1 cellular context compared by ENCODE assay signal in the genomic region with DNA sequence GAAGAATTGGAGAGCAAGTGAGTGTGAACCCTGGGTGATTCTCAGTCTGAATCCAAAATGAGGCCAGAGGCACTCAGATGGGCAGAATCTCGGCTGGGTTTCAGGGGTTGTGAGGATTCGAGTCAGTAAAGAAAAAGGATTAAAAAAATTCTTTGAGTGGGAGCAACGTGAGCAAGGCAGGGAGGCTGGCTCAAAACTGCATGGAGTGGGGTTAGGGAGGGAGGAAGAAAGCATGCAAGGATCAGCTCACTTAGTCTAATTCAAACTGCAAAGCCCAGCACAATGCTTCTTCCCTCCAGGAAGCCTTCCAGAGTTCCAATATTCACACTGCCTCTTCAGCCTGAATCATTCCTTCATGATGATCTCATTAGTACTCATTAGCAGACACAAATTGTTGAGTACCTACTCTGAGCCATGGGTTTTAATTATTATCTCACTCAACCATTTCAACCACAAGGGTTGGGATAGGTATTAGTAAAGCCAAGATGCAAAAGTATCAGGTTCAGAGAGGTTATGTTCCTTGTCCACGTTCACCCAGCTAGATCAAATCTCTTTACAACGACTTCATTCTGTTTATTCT.
TF ChIP-seq lines count a peak whose summit lies in the region.

No MANE protein-coding gene starts in this region.

TF ChIP-seq in H1, 55 proteins besides CTCF, POLR2A, EP300 and RAD21:
- TF ChIP-seq CBX5 (IDR thresholded peaks at IDR 0.05; ENCODE audit: low read depth, low read length) (no peak), TAF1 (IDR thresholded peaks at IDR 0.05; ENCODE audit: low read depth, low read length) (no peak), HDAC2 (IDR thresholded peaks at IDR 0.05; ENCODE audit: borderline replicate concordance in 1 of 2, low read depth in 2 of 2, low read length in 2 of 2) (no peak), RFX5 (IDR thresholded peaks at IDR 0.05; ENCODE audit: borderline replicate concordance, low read depth, low read length) (no peak), NRF1 (IDR thresholded peaks at IDR 0.05; ENCODE audit: low read depth, low read length) (no peak), JUND (IDR thresholded peaks at IDR 0.05; ENCODE audit: low read length) (no peak), BRCA1 (IDR thresholded peaks at IDR 0.05; ENCODE audit: low read depth, low read length) (no peak)
- TF ChIP-seq, protein P1, sequence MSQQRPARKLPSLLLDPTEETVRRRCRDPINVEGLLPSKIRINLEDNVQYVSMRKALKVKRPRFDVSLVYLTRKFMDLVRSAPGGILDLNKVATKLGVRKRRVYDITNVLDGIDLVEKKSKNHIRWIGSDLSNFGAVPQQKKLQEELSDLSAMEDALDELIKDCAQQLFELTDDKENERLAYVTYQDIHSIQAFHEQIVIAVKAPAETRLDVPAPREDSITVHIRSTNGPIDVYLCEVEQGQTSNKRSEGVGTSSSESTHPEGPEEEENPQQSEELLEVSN (IDR thresholded peaks at IDR 0.05), result no peak
TF ChIP-seq in H1: peak in this region for 0.
